9 cellular contexts compared by ENCODE assay signal in genomic region chr11:47980093-47980906, GRCh38. TPM values are rescaled to one million over a fixed set of nuclear protein-coding genes. Genes with fewer than 3 reads are reported as not detected.
DNase-seq lines count a peak whose midpoint lies in the region; ATAC-seq, FAIRE-seq and TF ChIP-seq lines count a peak whose summit lies in the region.
"Had no signal": no experiment of that assay in that cellular context is flagged by ENCODE, and none has a peak within 500 bp of the region (broad histone marks: within the 10 kb centered on the region; RNA-seq: fewer than 3 reads in every experiment).

PTPRJ (plus strand) TSS chr11:47980559; CDS start chr11:47980913, 354 bp downstream.

- peak within 1 kb of the TSS; percentile 79 for H3K4me3 Mint-ChIP-seq in mesothelial cell of epicardium
- peak within 1 kb of the TSS; percentile 89 for H3K4me3 Mint-ChIP-seq in stimulated activated effector memory CD8-positive, alpha-beta T cell treated with anti-CD3 and anti-CD28 coated beads, Interleukin-12 subunit alpha, Interleukin-12 subunit beta, amount 100 ng/mL, for 72 hours

- POLR2A ChIA-PET in endothelial cell of umbilical vein (lab: Charles Lee) = interaction anchor here (0.6 kb wide), 1 partner anchor 190 kb away, joined by 4 read pairs; no protein-coding TSS in a partner anchor

- H3K27me3 ChIP-seq in endothelial cell of umbilical vein (ENCODE audit: control insufficient read depth in 2 of 2, insufficient read depth in 2 of 2, low read length in 2 of 2) = no peaks in the 10 kb centered on the region

- no peaks in the 10 kb centered on the region for H3K36me3 Mint-ChIP-seq in mesothelial cell of epicardium
- peaks cover 35% of the 10 kb centered on the region for H3K36me3 Mint-ChIP-seq in stimulated activated effector memory CD8-positive, alpha-beta T cell treated with anti-CD3 and anti-CD28 coated beads, Interleukin-12 subunit alpha, Interleukin-12 subunit beta, amount 100 ng/mL, for 72 hours

- no peaks in the 10 kb centered on the region for H3K9me3 ChIP-seq in endothelial cell of umbilical vein (replicated peaks; ENCODE audit: control insufficient read depth, insufficient read depth, low read length)

- dilution Hi-C loops in endothelial cell of umbilical vein (cut with MboI; ENCODE audit: extremely low pct_ligation_motif_present, low sequenced_read_pairs) = no loop called here

- no TSS peak for BruUV-seq in endothelial cell of umbilical vein (replicated peaks; lab: Mats Ljungman, UMichigan)

- peak within 1 kb of the TSS; percentile 38 for H3K9ac ChIP-seq in endothelial cell of umbilical vein (replicated peaks; ENCODE audit: extremely low read depth, insufficient read depth, low read length)

- DNase-seq in DMS 273 (lab: John Stamatoyannopoulos, UW; ENCODE audit: unreplicated experiment) = peak; percentile 68
- no peak for DNase-seq in DMS 273 treated with DMSO at 0.1 percent for 48 hours (lab: John Stamatoyannopoulos, UW)
- no peak for DNase-seq in NCI-H460 (ENCODE audit: extremely low read depth, low read depth)
- DNase-seq in activated T-cell treated with anti-CD3 and anti-CD28 coated beads for 1 hour (ENCODE audit: low read depth) = peak; percentile 44
- peak; percentile 32 for DNase-seq in endothelial cell of umbilical vein (ENCODE audit: low read depth, low spot score)
- peak; percentile 54 to 73 for DNase-seq in mesothelial cell of epicardium (ENCODE audit: low spot score in 2 of 2, unreplicated experiment in 2 of 2)
- DNase-seq in stimulated activated effector memory CD8-positive, alpha-beta T cell treated with anti-CD3 and anti-CD28 coated beads, Interleukin-12 subunit alpha, Interleukin-12 subunit beta, amount 100 ng/mL, for 72 hours (ENCODE audit: low spot score in 2 of 2) = peak; percentile 53 to 78

- peak within 1 kb of the TSS; percentile 56 to 81 (median 62) for H3K4me3 ChIP-seq in endothelial cell of umbilical vein (replicated peaks in 1 of 3; ENCODE audit: insufficient read depth in 1 of 3, low read depth in 1 of 3, low read length in 3 of 3)

- peak within 1 kb of the TSS; percentile 97 for H2AFZ ChIP-seq in endothelial cell of umbilical vein (ENCODE audit: low read depth, low read length)

- intact Hi-C loops in endothelial cell of umbilical vein (cut with micrococcal nuclease) = loop anchor here (2.0 to 5.0 kb wide), 3 partner anchors 45 to 213 kb away; partner anchors contain the start of gene FNBP4

- H3K27ac Mint-ChIP-seq in mesothelial cell of epicardium = peak within 1 kb of the TSS; percentile 54
- peak within 1 kb of the TSS; percentile 93 for H3K27ac Mint-ChIP-seq in stimulated activated effector memory CD8-positive, alpha-beta T cell treated with anti-CD3 and anti-CD28 coated beads, Interleukin-12 subunit alpha, Interleukin-12 subunit beta, amount 100 ng/mL, for 72 hours

- peaks cover 6% of the 10 kb centered on the region for H3K79me2 ChIP-seq in endothelial cell of umbilical vein (ENCODE audit: control insufficient read depth, insufficient read depth, low read length)

- peak within 1 kb of the TSS; percentile 56 for H3K4me2 ChIP-seq in endothelial cell of umbilical vein (ENCODE audit: insufficient read depth, low read length)

- peak; percentile 56 for ATAC-seq in HG02678 (IDR thresholded peaks at IDR 0.05; ENCODE audit: unreplicated experiment)
- ATAC-seq in stimulated activated effector memory CD8-positive, alpha-beta T cell treated with anti-CD3 and anti-CD28 coated beads, Interleukin-12 subunit alpha, Interleukin-12 subunit beta, amount 100 ng/mL, for 72 hours = peak; percentile 70

- H3K27me3 Mint-ChIP-seq in mesothelial cell of epicardium (ENCODE audit: low read depth) = no peaks in the 10 kb centered on the region

- no peaks in the 10 kb centered on the region for H4K20me1 ChIP-seq in endothelial cell of umbilical vein (replicated peaks; ENCODE audit: control insufficient read depth, extremely low read depth, insufficient read depth, low read length)

- H3K36me3 ChIP-seq in endothelial cell of umbilical vein (ENCODE audit: control insufficient read depth in 2 of 2, extremely low read depth in 1 of 2, insufficient read depth in 2 of 2, low read length in 2 of 2) = no peaks in the 10 kb centered on the region

- no peak for FAIRE-seq in endothelial cell of umbilical vein (lab: Jason Lieb, UNC)
- FAIRE-seq: A204.1 had no signal

- CTCF ChIA-PET in endothelial cell of umbilical vein (lab: Charles Lee) = interaction anchor here (1.5 to 1.9 kb wide), 3 partner anchors 45 to 129 kb away, joined by 4 to 6 read pairs (median 5); no protein-coding TSS in a partner anchor

- peaks cover 15% of the 10 kb centered on the region for H3K4me1 ChIP-seq in endothelial cell of umbilical vein (ENCODE audit: control insufficient read depth, extremely low read depth, insufficient read depth, low read length)

- TF ChIP-seq POLR2A in endothelial cell of umbilical vein (IDR thresholded peaks at IDR 0.05; ENCODE audit: low read depth, low read length) = peak; percentile 27

- no peaks in the 10 kb centered on the region for H3K9me1 ChIP-seq in endothelial cell of umbilical vein (replicated peaks; ENCODE audit: control insufficient read depth, extremely low read depth, insufficient read depth, low read length)

- H3K27ac ChIP-seq in endothelial cell of umbilical vein (ENCODE audit: insufficient read depth, low read depth, low read length) = no peak within 1 kb of the TSS

- TF ChIP-seq CTCF in endothelial cell of umbilical vein (IDR thresholded peaks at IDR 0.05; ENCODE audit: extremely low read depth in 1 of 2, insufficient read depth in 1 of 2, low read depth in 1 of 2, low read length in 2 of 2) = no peak
- no peak for TF ChIP-seq CTCF in mesothelial cell of epicardium (IDR thresholded peaks at IDR 0.05; ENCODE audit: unreplicated experiment)

- H3K4me1 Mint-ChIP-seq in mesothelial cell of epicardium = peaks cover 30% of the 10 kb centered on the region
- peaks cover 31% of the 10 kb centered on the region for H3K4me1 Mint-ChIP-seq in stimulated activated effector memory CD8-positive, alpha-beta T cell treated with anti-CD3 and anti-CD28 coated beads, Interleukin-12 subunit alpha, Interleukin-12 subunit beta, amount 100 ng/mL, for 72 hours

- no peaks in the 10 kb centered on the region for H3K9me3 Mint-ChIP-seq in mesothelial cell of epicardium
- no peaks in the 10 kb centered on the region for H3K9me3 Mint-ChIP-seq in stimulated activated effector memory CD8-positive, alpha-beta T cell treated with anti-CD3 and anti-CD28 coated beads, Interleukin-12 subunit alpha, Interleukin-12 subunit beta, amount 100 ng/mL, for 72 hours

TF ChIP-seq in endothelial cell of umbilical vein, 7 proteins besides CTCF, POLR2A, EP300 and RAD21:
- no peak for TF ChIP-seq MAX (IDR thresholded peaks at IDR 0.05; ENCODE audit: insufficient read depth, insufficient read length)
- TF ChIP-seq POLR2AphosphoS5 (IDR thresholded peaks at IDR 0.05; ENCODE audit: insufficient read depth, low read depth, low read length) = peak; percentile 52
- TF ChIP-seq FOS (IDR thresholded peaks at IDR 0.05; ENCODE audit: borderline replicate concordance, insufficient read depth, low read length) = no peak
- no peak for TF ChIP-seq GATA2 (IDR thresholded peaks at IDR 0.05; ENCODE audit: insufficient read depth, insufficient read length, low read depth, low read length)
- no peak for TF ChIP-seq EZH2 (IDR thresholded peaks at IDR 0.05; ENCODE audit: borderline replicate concordance, low read depth, low read length, severe bottlenecking)
- no peak for TF ChIP-seq JUN (IDR thresholded peaks at IDR 0.05; ENCODE audit: borderline replicate concordance, insufficient read depth, insufficient read length, low read depth)
- no peak for TF ChIP-seq MYC (IDR thresholded peaks at IDR 0.05; ENCODE audit: low read depth, low read length)
TF ChIP-seq in endothelial cell of umbilical vein: peak in this region for 1.

RNA-seq across cellular contexts. Expression of gene PTPRJ, which starts in this region (rescaled TPM):
- 15.8 and 18.0 TPM in 2 replicates for total RNA-seq in NCI-H460 (2014; rRNA removed; shearing (Covaris generic))
- polyA plus RNA-seq in NCI-H460 (2014; cell fraction: nucleus; rRNA removed) = 13.2 and 13.3 TPM in 2 replicates
- total RNA-seq in endothelial cell of umbilical vein = 7.7 and 8.8 TPM in 2 replicates
- 2.3 and 3.1 TPM in 2 replicates for polyA plus RNA-seq in endothelial cell of umbilical vein
- polyA plus RNA-seq in endothelial cell of umbilical vein (2011; cell fraction: cytosol; rRNA removed) = 3.2 and 3.4 TPM in 2 replicates
- 5.8 and 6.2 TPM in 2 replicates for polyA plus RNA-seq in endothelial cell of umbilical vein (2011; cell fraction: nucleus; rRNA removed)
- 8.9 and 9.5 TPM in 2 replicates for polyA plus RNA-seq in endothelial cell of umbilical vein (2012)
- 7.1 and 10.1 TPM in 2 replicates for polyA minus RNA-seq in endothelial cell of umbilical vein
- polyA minus RNA-seq in endothelial cell of umbilical vein (2011; cell fraction: cytosol; rRNA and poly(A)+ RNA removed) = 14.0 TPM
- 5.7 and 6.3 TPM in 2 replicates for polyA minus RNA-seq in endothelial cell of umbilical vein (2011; cell fraction: nucleus; rRNA and poly(A)+ RNA removed)
- total RNA-seq in mesothelial cell of epicardium = 26.2 to 31.0 TPM (median 26.5 TPM) in 3 replicates

Comparison
In these comparisons a context has a peak if more than half of its experiments do, and no peak if none do; other contexts are left out.
1. DNase-seq: peak in DMS 273 (single experiment), activated T-cell treated with anti-CD3 and anti-CD28 coated beads for 1 hour (single experiment), endothelial cell of umbilical vein (single experiment), mesothelial cell of epicardium (2 of 2) and stimulated activated effector memory CD8-positive, alpha-beta T cell treated with anti-CD3 and anti-CD28 coated beads, Interleukin-12 subunit alpha, Interleukin-12 subunit beta, amount 100 ng/mL, for 72 hours (2 of 2); none in DMS 273 treated with DMSO at 0.1 percent for 48 hours (single experiment) and NCI-H460 (single experiment).